In genomic region chr7:39750253-39750994, GRCh38 we compare ENCODE assay signal across 6 cellular contexts.
"Had no signal": no experiment of that assay in that cellular context is flagged by ENCODE, and none has a peak within 500 bp of the region (broad histone marks: within the 10 kb centered on the region; RNA-seq: fewer than 3 reads in every experiment).

No MANE protein-coding gene starts in this region.

- H3K9ac ChIP-seq: GM23248 had no signal

- DNase-seq: GM23248, H9, HCEC 1CT, KG1 had no signal

- H3K4me3 Mint-ChIP-seq: H9 had no signal

- H3K4me3 ChIP-seq: GM23248, K562 had no signal

- ATAC-seq: K562 had no signal

- H3K27ac ChIP-seq: GM23248, HL-60 had no signal

- H3K27ac Mint-ChIP-seq: H9 had no signal

- H2AFZ ChIP-seq: GM23248 had no signal
